ENCODE assay signal across 8 cellular contexts in genomic region chr2:22355816-22356433, GRCh38.
DNase-seq lines count a peak whose midpoint lies in the region; ATAC-seq lines count a peak whose summit lies in the region.

No MANE protein-coding gene starts in this region.

- no peaks in the 10 kb centered on the region for H4K20me1 ChIP-seq in GM23248 (ENCODE audit: insufficient read depth)

- ATAC-seq in left cardiac atrium = no peak

- no peaks in the 10 kb centered on the region for H3K4me1 ChIP-seq in GM23248 (ENCODE audit: insufficient read depth)

- no peaks in the 10 kb centered on the region for H3F3A ChIP-seq in GM23248 (ENCODE audit: insufficient read depth)

- no peak overlapping the region for H3K9ac ChIP-seq in GM23248

- H3K27ac ChIP-seq in GM23248 = no peak overlapping the region

- H3K36me3 ChIP-seq in GM23248 (ENCODE audit: low read depth) = no peaks in the 10 kb centered on the region

- DNase-seq in NCI-H2227 (lab: John Stamatoyannopoulos, UW; ENCODE audit: unreplicated experiment) = peak; percentile 43
- no peak for DNase-seq in NCI-H2227 treated with DMSO at 0.1 percent for 48 hours (lab: John Stamatoyannopoulos, UW)
- DNase-seq in GM23248 = peak; percentile 13
- DNase-seq in NAMALWA (ENCODE audit: low spot score) = peak; percentile 54
- DNase-seq in activated T-cell treated with anti-CD3 and anti-CD28 coated beads, Interleukin-2, amount 50 U/mL, for 48 hours = peak; percentile 54 to 55
- peak; percentile 56 for DNase-seq in left cardiac atrium
- DNase-seq in renal cortical epithelial cell (ENCODE audit: low read depth) = peak; percentile 7
- DNase-seq in OCI-M2 (lab: John Stamatoyannopoulos, UW; ENCODE audit: unreplicated experiment) = no peak

- no peaks in the 10 kb centered on the region for H3K9me3 ChIP-seq in GM23248 (ENCODE audit: low read depth)

- no peak overlapping the region for H3K4me3 ChIP-seq in GM23248

- H3K27me3 ChIP-seq in GM23248 (replicated peaks; ENCODE audit: insufficient read depth) = no peaks in the 10 kb centered on the region

- no peaks in the 10 kb centered on the region for H3K79me2 ChIP-seq in GM23248 (ENCODE audit: insufficient read depth)

- in situ Hi-C loops in GM23248 (cut with MboI) = no loop called here

- 8 to 10% methylated on average over 4 of the region's 4 CpGs for WGBS in GM23248 (ENCODE audit: low coverage in 1 of 2, low lambda C conversion rate in 2 of 2, missing lambda C conversion rate in 2 of 2), 2 experiments

- intact Hi-C loops in left cardiac atrium (cut with DNase I) = loop anchor here in 1 of 2 donors (10.0 kb wide), 1 partner anchor 999 kb away; no protein-coding TSS in a partner anchor

- no peak overlapping the region for H2AFZ ChIP-seq in GM23248

- no peak overlapping the region for H3K4me2 ChIP-seq in GM23248 (ENCODE audit: unreplicated experiment)

- no peaks in the 10 kb centered on the region for H3K9me2 ChIP-seq in GM23248 (ENCODE audit: insufficient read depth)

Comparison
In these comparisons a context has a peak if more than half of its experiments do, and no peak if none do; other contexts are left out.
1. DNase-seq: peak in NCI-H2227 (single experiment), GM23248 (single experiment), NAMALWA (single experiment), activated T-cell treated with anti-CD3 and anti-CD28 coated beads, Interleukin-2, amount 50 U/mL, for 48 hours (2 of 2), left cardiac atrium (single experiment) and renal cortical epithelial cell (single experiment); none in NCI-H2227 treated with DMSO at 0.1 percent for 48 hours (single experiment) and OCI-M2 (single experiment).